In the genomic region with DNA sequence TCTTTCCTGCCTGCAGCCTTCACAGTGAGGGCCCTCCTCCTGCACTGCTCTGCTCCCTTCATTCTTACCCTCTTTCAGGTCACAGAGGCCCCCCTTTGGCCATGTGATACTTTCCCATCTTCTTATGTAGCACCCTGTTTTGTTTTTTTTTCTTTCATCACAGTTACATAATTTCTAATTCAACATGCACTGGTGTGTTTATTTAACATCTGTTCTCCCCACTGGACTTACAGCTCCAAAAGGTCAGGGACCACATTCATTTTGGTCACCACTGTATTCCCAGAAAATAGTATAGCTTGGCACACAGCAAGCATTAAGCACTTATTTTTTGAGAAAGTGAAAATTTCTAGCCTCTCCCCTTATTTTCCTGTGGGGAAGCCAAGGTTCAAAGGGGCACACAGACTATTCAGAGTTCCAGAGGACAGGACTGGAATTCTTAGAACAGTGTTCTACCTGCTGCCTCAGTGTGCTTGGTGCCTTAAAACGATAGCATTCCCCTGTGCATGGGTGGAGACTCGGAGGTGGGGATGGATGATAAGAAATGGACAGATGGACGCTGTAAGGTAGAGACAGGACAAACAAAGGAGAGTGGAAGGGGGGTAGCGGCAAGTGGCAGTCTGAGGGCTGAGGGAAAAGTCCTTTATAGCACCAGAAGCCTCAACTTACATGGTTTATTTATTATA, we compare ENCODE assay signal across 17 cellular contexts. TPM values are rescaled to one million over a fixed set of nuclear protein-coding genes. Genes with fewer than 3 reads are reported as not detected.
DNase-seq lines count a peak whose midpoint lies in the region; ATAC-seq and TF ChIP-seq lines count a peak whose summit lies in the region.
"Had no signal": no experiment of that assay in that cellular context is flagged by ENCODE, and none has a peak within 500 bp of the region (broad histone marks: within the 10 kb centered on the region; RNA-seq: fewer than 3 reads in every experiment).

No MANE protein-coding gene starts in this region.

- H3K4me3 Mint-ChIP-seq in T-helper 17 cell: peak overlapping the region; percentile 98
- peak overlapping the region; percentile 93 to 99 for H3K4me3 Mint-ChIP-seq in effector memory CD8-positive, alpha-beta T cell
- H3K4me3 Mint-ChIP-seq: CD14-positive monocyte had no signal

- H3K9me3 ChIP-seq in T-helper 17 cell (ENCODE audit: control insufficient read depth, low read length, poor library complexity, severe bottlenecking) (no peaks in the 10 kb centered on the region), osteoblast (ENCODE audit: low read depth, low read length) (no peaks in the 10 kb centered on the region)
- H3K9me3 ChIP-seq: mucosa of descending colon had no signal

- H3K4me1 ChIP-seq in osteoblast (ENCODE audit: insufficient read depth, low read length): peaks cover 37% of the 10 kb centered on the region

- no peaks in the 10 kb centered on the region for H4K20me1 ChIP-seq in osteoblast (ENCODE audit: insufficient read depth, low read length)

- H3K9me3 Mint-ChIP-seq in effector memory CD8-positive, alpha-beta T cell: no peaks in the 10 kb centered on the region

- DNase-seq in EH (ENCODE audit: low read depth): peak; percentile 20
- no peak for DNase-seq in T-helper 17 cell
- DNase-seq in effector memory CD8-positive, alpha-beta T cell: no peak
- peak; percentile 51 for DNase-seq in osteoblast (ENCODE audit: insufficient read length, low spot score, missing footprints)
- no peak for DNase-seq in pons (ENCODE audit: low spot score)
- DNase-seq in D341Med (ENCODE audit: low spot score): no peak
- DNase-seq in KBM-7: no peak
- DNase-seq: islet precursor cell, MM.1S, mucosa of descending colon, NCI-H2107, NCI-H82, RPMI8226 had no signal

- in situ Hi-C loops in KBM-7 (cut with MboI; ENCODE audit: low pct_unique_long_range_greater_than_20kb, low sequenced_read_pairs): no loop called here

- H3K36me3 Mint-ChIP-seq in T-helper 17 cell (ENCODE audit: low read depth): peaks cover 33% of the 10 kb centered on the region
- peaks cover 90% of the 10 kb centered on the region for H3K36me3 Mint-ChIP-seq in effector memory CD8-positive, alpha-beta T cell (ENCODE audit: insufficient read depth)

- no peak overlapping the region for H2AFZ ChIP-seq in osteoblast (ENCODE audit: low read length)

- no peak overlapping the region for H3K4me3 ChIP-seq in osteoblast (ENCODE audit: insufficient read depth, low read length)
- H3K4me3 ChIP-seq: mucosa of descending colon had no signal

- H3K27ac ChIP-seq in osteoblast (ENCODE audit: low read depth, low read length): no peak overlapping the region

- no peak overlapping the region for H3K4me2 ChIP-seq in osteoblast (ENCODE audit: insufficient read depth, low read length)

- no peaks in the 10 kb centered on the region for H3K27me3 Mint-ChIP-seq in T-helper 17 cell
- no peaks in the 10 kb centered on the region for H3K27me3 Mint-ChIP-seq in effector memory CD8-positive, alpha-beta T cell

- no peaks in the 10 kb centered on the region for H3K36me3 ChIP-seq in osteoblast (ENCODE audit: insufficient read depth, low read length)

- H3K27me3 ChIP-seq in osteoblast (ENCODE audit: insufficient read depth, low read length): no peaks in the 10 kb centered on the region

- peaks cover 80% of the 10 kb centered on the region for H3K4me1 Mint-ChIP-seq in T-helper 17 cell
- peaks cover 75 to 78% of the 10 kb centered on the region in 2 donors for H3K4me1 Mint-ChIP-seq in effector memory CD8-positive, alpha-beta T cell (ENCODE audit: low read depth in 2 of 2)

- no peaks in the 10 kb centered on the region for H3K79me2 ChIP-seq in osteoblast (ENCODE audit: insufficient read depth, low read length)

- ATAC-seq in T-helper 17 cell (no peak), GM21825 (IDR thresholded peaks at IDR 0.05; ENCODE audit: unreplicated experiment) (no peak)
- ATAC-seq in effector memory CD8-positive, alpha-beta T cell (replicated peaks): no peak
- ATAC-seq: mucosa of descending colon had no signal

- TF ChIP-seq CTCF in osteoblast (IDR thresholded peaks at IDR 0.05; ENCODE audit: extremely low read depth, low read depth, low read length): no peak

- peak overlapping the region; percentile 98 for H3K27ac Mint-ChIP-seq in T-helper 17 cell
- H3K27ac Mint-ChIP-seq in effector memory CD8-positive, alpha-beta T cell: peak overlapping the region; percentile 93 to 97
- H3K27ac Mint-ChIP-seq: progenitor cell of endocrine pancreas had no signal

RNA-seq across cellular contexts. Expression of gene DENND2D, which starts 5.3 kb away (rescaled TPM):
- total RNA-seq in T-helper 17 cell (100 to 1,000 TPM in 1 of 2 donors, 10 to 100 TPM in 1; 62.4 to 126 TPM), osteoblast (4.7 and 5.0 TPM in 2 replicates)
- total RNA-seq: HT1080 had no signal

RNA-seq across cellular contexts. Expression of gene CHI3L2, which starts 32.4 kb away (rescaled TPM):
- total RNA-seq in T-helper 17 cell (1 to 10 TPM; 8.1 to 9.1 TPM), osteoblast (2.4 and 2.9 TPM in 2 replicates)
- total RNA-seq: progenitor cell of endocrine pancreas had no signal

RNA-seq across cellular contexts. Expression of gene CEPT1, which starts 55.1 kb away (rescaled TPM):
- total RNA-seq in T-helper 17 cell (10 to 100 TPM; 24.5 TPM), osteoblast (32.4 and 37.3 TPM in 2 replicates)

RNA-seq across cellular contexts. Expression of gene DRAM2, which starts 55.2 kb away (rescaled TPM):
- 10 to 100 TPM; 30.7 to 31.1 TPM for total RNA-seq in T-helper 17 cell
- total RNA-seq in osteoblast: 45.6 and 66.0 TPM in 2 replicates

Comparison
In these comparisons a context has a peak if more than half of its experiments do, and no peak if none do; other contexts are left out.
1. DNase-seq: peak in EH (single experiment) and osteoblast (single experiment); none in T-helper 17 cell (0 of 3), effector memory CD8-positive, alpha-beta T cell (0 of 3), pons (single experiment), D341Med (single experiment) and KBM-7 (single experiment).
2. RNA of gene DENND2D, which starts 5.3 kb away (total RNA-seq): 62.4 to 126 TPM in T-helper 17 cell; 4.7 to 5.0 TPM in osteoblast; every median in the first group is over 10 times any median in the second.